In the genomic region with DNA sequence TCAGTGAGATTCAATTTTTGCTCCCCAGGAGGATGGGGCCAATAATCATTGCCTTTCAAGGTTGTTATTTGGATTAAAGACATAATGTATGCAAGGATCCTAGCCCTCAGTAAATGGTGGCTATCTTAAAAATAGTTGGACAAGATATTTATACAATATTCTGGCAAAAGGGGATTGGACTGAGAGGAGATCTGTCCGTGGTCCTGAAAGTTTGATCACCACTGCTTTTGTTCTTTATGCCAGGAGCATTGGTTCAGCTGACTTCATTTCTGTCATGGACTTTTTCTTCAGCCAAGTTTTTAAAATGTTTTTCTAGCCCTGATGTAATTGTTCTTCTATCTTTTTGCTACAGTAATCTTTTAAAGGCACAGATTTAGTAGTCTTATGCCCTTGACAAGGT, we compare ENCODE assay signal across 13 cellular contexts.
DNase-seq lines count a peak whose midpoint lies in the region; ATAC-seq, FAIRE-seq and TF ChIP-seq lines count a peak whose summit lies in the region.
"Had no signal": no experiment of that assay in that cellular context is flagged by ENCODE, and none has a peak within 500 bp of the region (broad histone marks: within the 10 kb centered on the region; RNA-seq: fewer than 3 reads in every experiment).

No MANE protein-coding gene starts in this region.

- BruUV-seq in A673 (replicated peaks; lab: Mats Ljungman, UMichigan) = no TSS peak

- no peaks in the 10 kb centered on the region for H3K27me3 Mint-ChIP-seq in natural killer cell treated with Interleukin-12 subunit alpha and Interleukin-12 subunit beta and Interleukin-15 and Interleukin-18, amount 100 ng/mL, for 72 hours
- H3K27me3 Mint-ChIP-seq: stimulated activated memory B cell treated with anti-CD40 and anti-IgM and Interleukin-4, amounts not matched to agents 10 μg/mL and 1 μg/mL and 100 μg/mL, for 72 hours had no signal

- H3K27ac ChIP-seq in A673 (ENCODE audit: low read depth, low read length, poor library complexity, severe bottlenecking) = no peak overlapping the region
- no peak overlapping the region for H3K27ac ChIP-seq in esophagus squamous epithelium

- H3K9me3 Mint-ChIP-seq in natural killer cell treated with Interleukin-12 subunit alpha and Interleukin-12 subunit beta and Interleukin-15 and Interleukin-18, amount 100 ng/mL, for 72 hours = no peaks in the 10 kb centered on the region
- H3K9me3 Mint-ChIP-seq: brain; stimulated activated memory B cell treated with anti-CD40 and anti-IgM and Interleukin-4, amounts not matched to agents 10 μg/mL and 1 μg/mL and 100 μg/mL, for 72 hours had no signal

- peaks cover 53% of the 10 kb centered on the region for H3K27me3 ChIP-seq in A673 (replicated peaks; ENCODE audit: insufficient read depth, low read depth, low read length, poor library complexity)
- H3K27me3 ChIP-seq in esophagus squamous epithelium = peaks cover 0 to 5% (median 0%) of the 10 kb centered on the region in 4 donors

- H3K4me1 Mint-ChIP-seq in natural killer cell treated with Interleukin-12 subunit alpha and Interleukin-12 subunit beta and Interleukin-15 and Interleukin-18, amount 100 ng/mL, for 72 hours (ENCODE audit: low read depth in 2 of 2) = no peaks in the 10 kb centered on the region
- H3K4me1 Mint-ChIP-seq: brain; stimulated activated memory B cell treated with anti-CD40 and anti-IgM and Interleukin-4, amounts not matched to agents 10 μg/mL and 1 μg/mL and 100 μg/mL, for 72 hours had no signal

- DNase-seq in A673 (ENCODE audit: low spot score) (peak; percentile 49), GM19239 (ENCODE audit: insufficient read length, low spot score) (peak; percentile 13), SK-MEL-5 (ENCODE audit: low read depth, low spot score) (peak; percentile 30), fibroblast of villous mesenchyme (ENCODE audit: low read depth) (peak; percentile 19), D341Med (ENCODE audit: low spot score) (no peak), esophagus squamous epithelium (lab: John Stamatoyannopoulos, UW) (no peak), cerebellum (ENCODE audit: low spot score) (no peak)
- no peak for DNase-seq in natural killer cell treated with Interleukin-12 subunit alpha and Interleukin-12 subunit beta and Interleukin-15 and Interleukin-18, amount 100 ng/mL, for 72 hours (ENCODE audit: low spot score)
- DNase-seq: activated CD4-positive, CD25-positive, alpha-beta regulatory T cell treated with anti-CD3 and anti-CD28 coated beads, Interleukin-2, amount 50 U/mL, for 72 hours; NCI-H446 had no signal

- intact Hi-C loops in A673 (cut with micrococcal nuclease; ENCODE audit: unreplicated experiment) (loop anchor here (10.0 kb wide), 1 partner anchor 171 kb away; no protein-coding TSS in a partner anchor), esophagus squamous epithelium (cut with DNase I) (no loop called here)

- ATAC-seq in natural killer cell treated with Interleukin-12 subunit alpha and Interleukin-12 subunit beta and Interleukin-15 and Interleukin-18, amount 100 ng/mL, for 72 hours = no peak
- ATAC-seq: sciatic nerve; stimulated activated memory B cell treated with anti-CD40 and anti-IgM and Interleukin-4, amounts not matched to agents 10 μg/mL and 1 μg/mL and 100 μg/mL, for 72 hours had no signal

- WGBS in esophagus squamous epithelium, 2 donors = 0% methylated on average over 1 of the region's 1 CpG

- no peaks in the 10 kb centered on the region for H3K9me3 ChIP-seq in A673 (ENCODE audit: low read depth, low read length, poor library complexity, severe bottlenecking)
- H3K9me3 ChIP-seq in esophagus squamous epithelium = no peaks in the 10 kb centered on the region

- H3K4me3 ChIP-seq in A673 (ENCODE audit: low read depth, low read length, poor library complexity, severe bottlenecking) = no peak overlapping the region
- H3K4me3 ChIP-seq in fibroblast of villous mesenchyme (ENCODE audit: low read depth, low read length) = no peak overlapping the region
- H3K4me3 ChIP-seq in esophagus squamous epithelium = no peak overlapping the region

- H3K36me3 ChIP-seq in A673 (ENCODE audit: insufficient read depth, low read length, poor library complexity, severe bottlenecking) (no peaks in the 10 kb centered on the region), esophagus squamous epithelium (no peaks in the 10 kb centered on the region)

- in situ Hi-C loops in SK-MEL-5 (cut with HindIII; ENCODE audit: low pct_unique_long_range_greater_than_20kb, low sequenced_read_pairs) = no loop called here

- TF ChIP-seq CTCF in A673 (conservative IDR thresholded peaks at IDR 0.05; ENCODE audit: low read depth, low read length) = no peak
- no peak for TF ChIP-seq CTCF in fibroblast of villous mesenchyme (IDR thresholded peaks at IDR 0.05; ENCODE audit: insufficient read depth, low read depth, low read length)
- no peak for TF ChIP-seq CTCF in esophagus squamous epithelium (IDR thresholded peaks at IDR 0.05)

- H3K27ac Mint-ChIP-seq in natural killer cell treated with Interleukin-12 subunit alpha and Interleukin-12 subunit beta and Interleukin-15 and Interleukin-18, amount 100 ng/mL, for 72 hours = no peak overlapping the region
- H3K27ac Mint-ChIP-seq: brain; stimulated activated memory B cell treated with anti-CD40 and anti-IgM and Interleukin-4, amounts not matched to agents 10 μg/mL and 1 μg/mL and 100 μg/mL, for 72 hours had no signal

- POLR2A ChIA-PET in A673 (lab: Charles Lee; ENCODE audit: low non-redundant PET) = no interaction called here

- peak; percentile 82 for FAIRE-seq in GM19239 (lab: Jason Lieb, UNC)

- H3K4me1 ChIP-seq in A673 (ENCODE audit: insufficient read depth, low read length, poor library complexity, severe bottlenecking) (no peaks in the 10 kb centered on the region), esophagus squamous epithelium (no peaks in the 10 kb centered on the region)

- H3K36me3 Mint-ChIP-seq in natural killer cell treated with Interleukin-12 subunit alpha and Interleukin-12 subunit beta and Interleukin-15 and Interleukin-18, amount 100 ng/mL, for 72 hours = no peaks in the 10 kb centered on the region
- H3K36me3 Mint-ChIP-seq: brain; stimulated activated memory B cell treated with anti-CD40 and anti-IgM and Interleukin-4, amounts not matched to agents 10 μg/mL and 1 μg/mL and 100 μg/mL, for 72 hours had no signal

- TF ChIP-seq POLR2A in esophagus squamous epithelium (IDR thresholded peaks at IDR 0.05) = no peak

- CTCF ChIA-PET in A673 (lab: Charles Lee) = no interaction called here

- no peak overlapping the region for H3K4me3 Mint-ChIP-seq in natural killer cell treated with Interleukin-12 subunit alpha and Interleukin-12 subunit beta and Interleukin-15 and Interleukin-18, amount 100 ng/mL, for 72 hours
- H3K4me3 Mint-ChIP-seq: brain; stimulated activated memory B cell treated with anti-CD40 and anti-IgM and Interleukin-4, amounts not matched to agents 10 μg/mL and 1 μg/mL and 100 μg/mL, for 72 hours had no signal

Comparison
In these comparisons a context has a peak if more than half of its experiments do, and no peak if none do; other contexts are left out.
1. DNase-seq: peak in A673 (single experiment), GM19239 (single experiment), SK-MEL-5 (single experiment) and fibroblast of villous mesenchyme (single experiment); none in D341Med (single experiment), esophagus squamous epithelium (single experiment), natural killer cell treated with Interleukin-12 subunit alpha and Interleukin-12 subunit beta and Interleukin-15 and Interleukin-18, amount 100 ng/mL, for 72 hours (single experiment) and cerebellum (single experiment).